8 cellular contexts compared by ENCODE assay signal in genomic region chr6:142566628-142567396, GRCh38.
DNase-seq lines count a peak whose midpoint lies in the region; ATAC-seq and TF ChIP-seq lines count a peak whose summit lies in the region.

No MANE protein-coding gene starts in this region.

- no peaks in the 10 kb centered on the region for H3K9me3 ChIP-seq in thoracic aorta

- no peak overlapping the region for H3K4me3 Mint-ChIP-seq in activated CD8-positive, alpha-beta T cell treated with anti-CD3 and anti-CD28 coated beads for 36 hours
- peak overlapping the region in 2 of 10 donors; percentile 37 to 54 for H3K4me3 Mint-ChIP-seq in naive thymus-derived CD8-positive, alpha-beta T cell

- POLR2A ChIA-PET in activated CD8-positive, alpha-beta T cell treated with anti-CD3 and anti-CD28 coated beads for 36 hours (lab: Charles Lee), result interaction anchor here (0.6 kb wide), 1 partner anchor 277 kb away, joined by 4 read pairs; no protein-coding TSS in a partner anchor
- POLR2A ChIA-PET in naive thymus-derived CD8-positive, alpha-beta T cell (lab: Charles Lee), result interaction anchor here (0.6 kb wide), 1 partner anchor 1050 kb away, joined by 3 read pairs; no protein-coding TSS in a partner anchor

- CTCF ChIA-PET in activated CD8-positive, alpha-beta T cell treated with anti-CD3 and anti-CD28 coated beads for 36 hours (lab: Charles Lee), result interaction anchor here (0.6 to 4.0 kb wide), 22 partner anchors 9 to 861 kb away, joined by 3 to 36 read pairs (median 4); no protein-coding TSS in a partner anchor

- peak; percentile 47 for DNase-seq in ACHN
- peak; percentile 51 for DNase-seq in GM13977 (ENCODE audit: low spot score)
- peak; percentile 71 for DNase-seq in NCI-H82 (lab: John Stamatoyannopoulos, UW)
- DNase-seq in activated CD8-positive, alpha-beta T cell treated with anti-CD3 and anti-CD28 coated beads for 36 hours, result peak; percentile 68
- DNase-seq in epithelial cell of esophagus (ENCODE audit: low read depth), result peak; percentile 63
- DNase-seq in naive thymus-derived CD8-positive, alpha-beta T cell, result peak; percentile 24 to 70 (median 56)
- DNase-seq in thoracic aorta (ENCODE audit: low spot score), result no peak

- no peaks in the 10 kb centered on the region for H3K36me3 Mint-ChIP-seq in activated CD8-positive, alpha-beta T cell treated with anti-CD3 and anti-CD28 coated beads for 36 hours (ENCODE audit: low read depth)
- H3K36me3 Mint-ChIP-seq in naive thymus-derived CD8-positive, alpha-beta T cell, result no peaks in the 10 kb centered on the region

- H3K27me3 Mint-ChIP-seq in activated CD8-positive, alpha-beta T cell treated with anti-CD3 and anti-CD28 coated beads for 36 hours, result no peaks in the 10 kb centered on the region
- H3K27me3 Mint-ChIP-seq in naive thymus-derived CD8-positive, alpha-beta T cell, result no peaks in the 10 kb centered on the region

- no peak overlapping the region for H3K4me3 ChIP-seq in epithelial cell of esophagus (ENCODE audit: low read length)
- H3K4me3 ChIP-seq in thoracic aorta, result no peak overlapping the region

- in situ Hi-C loops in ACHN (cut with HindIII; ENCODE audit: low pct_ligation_motif_present, low pct_unique_long_range_greater_than_20kb, low sequenced_read_pairs), result no loop called here
- in situ Hi-C loops in GM13977 (cut with MboI; ENCODE audit: low pct_unique_long_range_greater_than_20kb, low sequenced_read_pairs, unreplicated experiment), result no loop called here

- peak overlapping the region in 1 of 2 donors; percentile 49 for H3K27ac ChIP-seq in thoracic aorta

- no peaks in the 10 kb centered on the region for H3K9me3 Mint-ChIP-seq in activated CD8-positive, alpha-beta T cell treated with anti-CD3 and anti-CD28 coated beads for 36 hours
- H3K9me3 Mint-ChIP-seq in naive thymus-derived CD8-positive, alpha-beta T cell, result peaks cover 0 to under 1% (median 0%) of the 10 kb centered on the region in 9 donors

- peak; percentile 88 for TF ChIP-seq CTCF in GM13977 (IDR thresholded peaks at IDR 0.05; ENCODE audit: extremely low read depth, insufficient read depth, missing control alignments)
- peak; percentile 93 for TF ChIP-seq CTCF in activated CD8-positive, alpha-beta T cell treated with anti-CD3 and anti-CD28 coated beads for 36 hours (IDR thresholded peaks at IDR 0.05)
- peak; percentile 99 for TF ChIP-seq CTCF in epithelial cell of esophagus (IDR thresholded peaks at IDR 0.05; ENCODE audit: insufficient read depth, low read depth, low read length, missing control alignments)
- peak; percentile 78 for TF ChIP-seq CTCF in thoracic aorta (IDR thresholded peaks at IDR 0.05)

- peaks cover 5 to 35% of the 10 kb centered on the region in 2 donors for H3K4me1 ChIP-seq in thoracic aorta (ENCODE audit: control insufficient read depth in 1 of 2, low read depth in 2 of 2)

- H3K36me3 ChIP-seq in thoracic aorta, result no peaks in the 10 kb centered on the region

- no peak overlapping the region for H3K27ac Mint-ChIP-seq in activated CD8-positive, alpha-beta T cell treated with anti-CD3 and anti-CD28 coated beads for 36 hours
- peak overlapping the region in 7 of 10 donors; percentile 55 to 81 (median 63) for H3K27ac Mint-ChIP-seq in naive thymus-derived CD8-positive, alpha-beta T cell

- ATAC-seq in HG03064 (IDR thresholded peaks at IDR 0.05; ENCODE audit: low read depth, unreplicated experiment) (peak; percentile 51), thoracic aorta (ENCODE audit: insufficient number of reproducible peaks, low FRiP score, low read depth) (no peak)
- ATAC-seq in activated CD8-positive, alpha-beta T cell treated with anti-CD3 and anti-CD28 coated beads for 36 hours, result peak; percentile 66
- ATAC-seq in naive thymus-derived CD8-positive, alpha-beta T cell, result peak; percentile 48 to 62

- intact Hi-C loops in activated CD8-positive, alpha-beta T cell treated with anti-CD3 and anti-CD28 coated beads for 36 hours (cut with micrococcal nuclease), result loop anchor here (10.0 kb wide), 2 partner anchors 118 to 858 kb away; no protein-coding TSS in a partner anchor

- no peaks in the 10 kb centered on the region for H3K27me3 ChIP-seq in thoracic aorta (replicated peaks; ENCODE audit: insufficient read depth)

- peaks cover 53% of the 10 kb centered on the region for H3K4me1 Mint-ChIP-seq in activated CD8-positive, alpha-beta T cell treated with anti-CD3 and anti-CD28 coated beads for 36 hours (ENCODE audit: low read depth)
- H3K4me1 Mint-ChIP-seq in naive thymus-derived CD8-positive, alpha-beta T cell, result peaks cover 20 to 66% (median 59%) of the 10 kb centered on the region in 4 donors
